9 cellular contexts compared by ENCODE assay signal in the genomic region with DNA sequence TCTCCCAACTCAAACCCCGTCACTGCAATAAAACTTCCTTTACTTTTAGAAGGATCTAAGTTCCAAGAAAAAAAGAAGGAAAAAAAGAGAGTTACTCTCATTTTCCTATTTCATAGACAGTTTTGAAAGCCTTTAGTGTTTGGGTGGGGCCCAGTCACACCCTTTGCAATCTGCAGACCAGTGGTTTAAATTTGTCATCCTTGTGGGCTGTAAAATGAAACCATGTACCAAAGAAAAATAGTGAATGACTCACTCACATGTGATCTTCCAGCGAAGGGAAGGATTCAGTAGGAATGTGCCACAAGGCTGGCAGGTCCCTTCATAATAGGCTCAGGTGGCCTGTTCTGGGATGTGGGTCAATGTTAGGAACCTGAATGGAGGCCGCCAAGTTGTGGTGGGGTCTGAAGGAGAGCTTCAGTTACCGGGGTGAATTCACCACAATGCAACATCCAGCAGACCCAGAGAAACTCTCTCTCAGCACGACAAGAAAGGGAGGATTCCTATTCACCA. TPM values are rescaled to one million over a fixed set of nuclear protein-coding genes. Genes with fewer than 3 reads are reported as not detected.
DNase-seq lines count a peak whose midpoint lies in the region; TF ChIP-seq lines count a peak whose summit lies in the region.
"Had no signal": no experiment of that assay in that cellular context is flagged by ENCODE, and none has a peak within 500 bp of the region (broad histone marks: within the 10 kb centered on the region; RNA-seq: fewer than 3 reads in every experiment).

No MANE protein-coding gene starts in this region.

- no peaks in the 10 kb centered on the region for H4K20me1 ChIP-seq in PC-9 (ENCODE audit: insufficient read depth)

- H3K4me3 Mint-ChIP-seq in dendritic cell treated with granulocyte-macrophage colony-stimulating factor and Interleukin-4, amounts not matched to agents 40 ng/mL and 50 ng/mL, for 4 days = peak overlapping the region; percentile 49
- H3K4me3 Mint-ChIP-seq: CD4-positive, CD25-positive, alpha-beta regulatory T cell had no signal

- BruUV-seq in PC-9 (replicated peaks; lab: Mats Ljungman, UMichigan) = no TSS peak

- peaks cover 82% of the 10 kb centered on the region for H3K4me1 Mint-ChIP-seq in dendritic cell treated with granulocyte-macrophage colony-stimulating factor and Interleukin-4, amounts not matched to agents 40 ng/mL and 50 ng/mL, for 4 days (ENCODE audit: low read depth)

- no peak for TF ChIP-seq CTCF in PC-9 (conservative IDR thresholded peaks at IDR 0.05)

- intact Hi-C loops in PC-9 (cut with micrococcal nuclease; ENCODE audit: unreplicated experiment) = loop anchor here (2.0 kb wide), 1 partner anchor 29 kb away; no protein-coding TSS in a partner anchor
- intact Hi-C loops in dendritic cell treated with granulocyte-macrophage colony-stimulating factor and Interleukin-4, amounts not matched to agents 40 ng/mL and 50 ng/mL, for 4 days (cut with micrococcal nuclease) = no loop called here

- H3K4me3 ChIP-seq in PC-9 (0 out of 2 replicates have a peak overlapping the region, but pooled peaks have one; percentile 7), mucosa of stomach (ENCODE audit: low read length) (no peak overlapping the region)

- CTCF ChIA-PET in PC-9 (lab: Charles Lee) = no interaction called here

- DNase-seq in NK-92 treated with Interleukin-12 subunit alpha and Interleukin-12 subunit beta, amount 100 ng/mL, for 24 hours (lab: John Stamatoyannopoulos, UW) = peak; percentile 47
- DNase-seq in NK-92 (lab: John Stamatoyannopoulos, UW; ENCODE audit: unreplicated experiment) (no peak), PC-9 (peak; percentile 47 to 90), NCI-H2029 (lab: John Stamatoyannopoulos, UW) (no peak), NCI-H187 (lab: John Stamatoyannopoulos, UW) (no peak), NCI-H146 (lab: John Stamatoyannopoulos, UW) (no peak)

- peak overlapping the region; percentile 60 for H3K4me2 ChIP-seq in PC-9

- peaks cover 28% of the 10 kb centered on the region for H3F3A ChIP-seq in PC-9 (ENCODE audit: insufficient read depth, low read depth)

- H3K27me3 Mint-ChIP-seq in dendritic cell treated with granulocyte-macrophage colony-stimulating factor and Interleukin-4, amounts not matched to agents 40 ng/mL and 50 ng/mL, for 4 days = no peaks in the 10 kb centered on the region
- H3K27me3 Mint-ChIP-seq: CD4-positive, CD25-positive, alpha-beta regulatory T cell had no signal

- H3K27me3 ChIP-seq in PC-9 (ENCODE audit: insufficient read depth, low read depth) (no peaks in the 10 kb centered on the region), mucosa of stomach (ENCODE audit: control insufficient read depth, insufficient read depth, low read length) (no peaks in the 10 kb centered on the region)

- H3K9me2 ChIP-seq in PC-9 (ENCODE audit: insufficient read depth) = no peaks in the 10 kb centered on the region

- POLR2A ChIA-PET in PC-9 (lab: Charles Lee; ENCODE audit: unreplicated experiment) = no interaction called here

- peaks cover 33% of the 10 kb centered on the region for H3K79me2 ChIP-seq in PC-9 (ENCODE audit: low read depth)

- peak overlapping the region; percentile 87 for H3K27ac Mint-ChIP-seq in dendritic cell treated with granulocyte-macrophage colony-stimulating factor and Interleukin-4, amounts not matched to agents 40 ng/mL and 50 ng/mL, for 4 days
- H3K27ac Mint-ChIP-seq: CD4-positive, CD25-positive, alpha-beta regulatory T cell had no signal

- H3K36me3 Mint-ChIP-seq in dendritic cell treated with granulocyte-macrophage colony-stimulating factor and Interleukin-4, amounts not matched to agents 40 ng/mL and 50 ng/mL, for 4 days (ENCODE audit: low read depth) = peaks cover 35% of the 10 kb centered on the region
- H3K36me3 Mint-ChIP-seq: CD4-positive, CD25-positive, alpha-beta regulatory T cell had no signal

- no peaks in the 10 kb centered on the region; the same call in 1 of the 2 replicates for H3K9me3 ChIP-seq in PC-9 (ENCODE audit: insufficient read depth, low read depth)
- H3K9me3 ChIP-seq in mucosa of stomach (ENCODE audit: control insufficient read depth, low read length) = no peaks in the 10 kb centered on the region

- peaks cover 70% of the 10 kb centered on the region for H3K4me1 ChIP-seq in PC-9 (replicated peaks; ENCODE audit: insufficient read depth)
- H3K4me1 ChIP-seq in mucosa of stomach (ENCODE audit: control insufficient read depth, insufficient read depth, low read length) = peaks cover 83% of the 10 kb centered on the region

- H3K27ac ChIP-seq in PC-9 = peak overlapping the region; percentile 63

- H2AFZ ChIP-seq in PC-9 = no peak overlapping the region

- H3K9ac ChIP-seq in mucosa of stomach (ENCODE audit: low read length) = peak overlapping the region; percentile 19

- H3K36me3 ChIP-seq in PC-9 (ENCODE audit: low read depth) (no peaks in the 10 kb centered on the region), mucosa of stomach (ENCODE audit: control insufficient read depth, insufficient read depth, low read length) (no peaks in the 10 kb centered on the region)

- H3K9me3 Mint-ChIP-seq in dendritic cell treated with granulocyte-macrophage colony-stimulating factor and Interleukin-4, amounts not matched to agents 40 ng/mL and 50 ng/mL, for 4 days = no peaks in the 10 kb centered on the region
- H3K9me3 Mint-ChIP-seq: CD4-positive, CD25-positive, alpha-beta regulatory T cell had no signal

RNA-seq across cellular contexts. Expression of a gene that starts 28.3 kb away (rescaled TPM):
- 82.9 and 109 TPM in 2 replicates for total RNA-seq in PC-9 (2021)

RNA-seq across cellular contexts. Expression of a gene that starts 59.2 kb away (rescaled TPM):
- 15.1 and 17.4 TPM in 2 replicates for total RNA-seq in PC-9 (2021)

Comparison
In these comparisons a context has a peak if more than half of its experiments do, and no peak if none do; other contexts are left out.
1. DNase-seq: peak in NK-92 treated with Interleukin-12 subunit alpha and Interleukin-12 subunit beta, amount 100 ng/mL, for 24 hours (single experiment) and PC-9 (2 of 2); none in NK-92 (single experiment), NCI-H2029 (single experiment), NCI-H187 (0 of 2) and NCI-H146 (single experiment).